ENCODE assay signal across 8 cellular contexts in genomic region chr1:183636334-183636682, GRCh38. TPM values are rescaled to one million over a fixed set of nuclear protein-coding genes. Genes with fewer than 3 reads are reported as not detected.
DNase-seq lines count a peak whose midpoint lies in the region; ATAC-seq, FAIRE-seq and TF ChIP-seq lines count a peak whose summit lies in the region.

No MANE protein-coding gene starts in this region.

- DNase-seq in A549 (ENCODE audit: low read depth in 1 of 2, low spot score in 1 of 2) (no peak), brain microvascular endothelial cell (no peak), mucosa of descending colon (no peak), medulla oblongata (ENCODE audit: extremely low spot score) (no peak), RPMI8226 (no peak), kidney tubule cell (ENCODE audit: low spot score) (no peak)
- no peak for DNase-seq in NK-92 treated with Interleukin-12 subunit alpha and Interleukin-12 subunit beta, amount 100 ng/mL, for 24 hours (lab: John Stamatoyannopoulos, UW)

- no peak; a peak in 1 of 6 replicates for ATAC-seq in A549
- peak; percentile 2 for ATAC-seq in HG02571 (IDR thresholded peaks at IDR 0.05; ENCODE audit: unreplicated experiment)
- peak; percentile 55 for ATAC-seq in mucosa of descending colon

- POLR2A ChIA-PET in A549 (lab: Yijun Ruan, JAX) = interaction anchor here (0.6 to 0.7 kb wide), 3 partner anchors 11 to 674 kb away, joined by 3 to 4 read pairs (median 4); partner anchors contain the start of gene SMG7

- TF ChIP-seq RAD21 in A549 (conservative IDR thresholded peaks at IDR 0.05 in 1 of 2, IDR thresholded peaks at IDR 0.05 in 1 of 2) = no peak

- H3K4me2 ChIP-seq in A549 = peak overlapping the region; percentile 97

- peak overlapping the region; percentile 96 for H3K4me3 ChIP-seq in A549
- H3K4me3 ChIP-seq in brain microvascular endothelial cell (ENCODE audit: low read depth, low read length) = peak overlapping the region; percentile 97
- peak overlapping the region; percentile 75 for H3K4me3 ChIP-seq in mucosa of descending colon

- FAIRE-seq in A549 (lab: Jason Lieb, UNC) = no peak

- TF ChIP-seq EP300 in A549 (IDR thresholded peaks at IDR 0.05) = no peak

- WGBS in A549 (ENCODE audit: missing lambda C conversion rate) = 2% methylated on average over 15 of the region's 15 CpGs

- peaks cover 3% of the 10 kb centered on the region for H3K36me3 ChIP-seq in brain microvascular endothelial cell (replicated peaks)
- no peaks in the 10 kb centered on the region for H3K36me3 ChIP-seq in mucosa of descending colon (ENCODE audit: low read depth)

- TF ChIP-seq POLR2A in A549 (IDR thresholded peaks at IDR 0.05; ENCODE audit: low read length) = no peak

- in situ Hi-C loops in brain microvascular endothelial cell (cut with HindIII; ENCODE audit: low pct_ligation_motif_present, low sequenced_read_pairs) = no loop called here

- H3K27ac ChIP-seq in A549 (peak overlapping the region in 1 of 2 experiments; percentile 54; a peak in 2 of 6 replicates), brain microvascular endothelial cell (peak overlapping the region; percentile 31)

- intact Hi-C loops in mucosa of descending colon (cut with DNase I, micrococcal nuclease) = no loop called here

- TF ChIP-seq CTCF in A549 (IDR thresholded peaks at IDR 0.05) = no peak
- TF ChIP-seq CTCF in brain microvascular endothelial cell (IDR thresholded peaks at IDR 0.05; ENCODE audit: low read depth, low read length, missing control alignments) = no peak
- TF ChIP-seq CTCF in mucosa of descending colon (IDR thresholded peaks at IDR 0.05) = no peak

- CTCF ChIA-PET in A549 (lab: Yijun Ruan, JAX) = no interaction called here

- no peaks in the 10 kb centered on the region for H3K9me3 ChIP-seq in A549
- no peaks in the 10 kb centered on the region for H3K9me3 ChIP-seq in mucosa of descending colon

- peaks cover 21% of the 10 kb centered on the region for H3K4me1 ChIP-seq in A549
- H3K4me1 ChIP-seq in mucosa of descending colon (ENCODE audit: low read depth) = peaks cover 26% of the 10 kb centered on the region

- no peaks in the 10 kb centered on the region for H3K27me3 ChIP-seq in brain microvascular endothelial cell (replicated peaks)

TF ChIP-seq in A549, 52 proteins besides CTCF, POLR2A, EP300 and RAD21:
- TF ChIP-seq NFE2L2 (conservative IDR thresholded peaks at IDR 0.05; ENCODE audit: low read length) = no peak
- no peak for TF ChIP-seq GATA3 (IDR thresholded peaks at IDR 0.05; ENCODE audit: borderline replicate concordance)
- TF ChIP-seq HDAC2 (IDR thresholded peaks at IDR 0.05) = no peak
- no peak for TF ChIP-seq RCOR1 (IDR thresholded peaks at IDR 0.05; ENCODE audit: low read depth, low read length)
- no peak for TF ChIP-seq ZSCAN20 (CRISPR knock-in tag; IDR thresholded peaks at IDR 0.05)
- no peak for TF ChIP-seq HEYL (CRISPR knock-in tag; IDR thresholded peaks at IDR 0.05)

RNA-seq across cellular contexts. Expression of gene ARPC5, which starts 0.7 kb away (rescaled TPM):
- polyA plus RNA-seq in A549 (2011; rRNA removed) = 147 and 189 TPM in 2 replicates
- polyA plus RNA-seq in A549 (2012; cell fraction: cytosol; rRNA removed) = 37.2 and 44.0 TPM in 2 replicates
- 9.9 and 21.1 TPM in 2 replicates for polyA plus RNA-seq in A549 (2012; cell fraction: nucleus; rRNA removed)
- polyA plus RNA-seq in A549 (2017; fragmentation: RNase III; extraction: RNeasy Plus Mini Kit Qiagen cat#74134 plus additional on column Dnase treatment) = 180 to 207 TPM (median 198 TPM) in 3 replicates
- polyA minus RNA-seq in A549 (2011; rRNA and poly(A)+ RNA removed) = 52.7 and 59.0 TPM in 2 replicates
- 100 to 1,000 TPM; 101 to 158 (median 123) TPM for total RNA-seq in mucosa of descending colon

RNA-seq across cellular contexts. Expression of gene APOBEC4, which starts 16.8 kb away (rescaled TPM):
- polyA plus RNA-seq in A549 (2011; rRNA removed) (not detected in 2 replicates), A549 (2017; fragmentation: RNase III; extraction: RNeasy Plus Mini Kit Qiagen cat#74134 plus additional on column Dnase treatment) (not detected in 3 replicates)
- polyA plus RNA-seq in A549 (2012; cell fraction: cytosol; rRNA removed) = not detected in 2 replicates
- not detected in 2 replicates for polyA plus RNA-seq in A549 (2012; cell fraction: nucleus; rRNA removed)
- polyA minus RNA-seq in A549 (2011; rRNA and poly(A)+ RNA removed) = not detected in 2 replicates
- total RNA-seq in mucosa of descending colon = under 1 TPM in 1 of 3 donors, not detected in 2; 0.55 TPM

RNA-seq across cellular contexts. Expression of gene NCF2, which starts 46.0 kb away (rescaled TPM):
- 4.5 and 5.5 TPM in 2 replicates for polyA plus RNA-seq in A549 (2011; rRNA removed)
- polyA plus RNA-seq in A549 (2012; cell fraction: cytosol; rRNA removed) = 5.2 and 5.9 TPM in 2 replicates
- 4.7 and 7.4 TPM in 2 replicates for polyA plus RNA-seq in A549 (2012; cell fraction: nucleus; rRNA removed)
- 4.6 to 6.2 TPM (median 4.9 TPM) in 3 replicates for polyA plus RNA-seq in A549 (2017; fragmentation: RNase III; extraction: RNeasy Plus Mini Kit Qiagen cat#74134 plus additional on column Dnase treatment)
- polyA minus RNA-seq in A549 (2011; rRNA and poly(A)+ RNA removed) = 2.7 and 3.6 TPM in 2 replicates
- 1 to 10 TPM; 2.0 to 8.9 (median 8.3) TPM for total RNA-seq in mucosa of descending colon

Comparison
In these comparisons a context has a peak if more than half of its experiments do, and no peak if none do; other contexts are left out.
1. ATAC-seq: peak in HG02571 (single experiment) and mucosa of descending colon (single experiment); none in A549 (0 of 2).
2. Peak in every context shown above with its lines, with median percentiles within 50 percentile points of each other: H3K4me3 ChIP-seq.